In the genomic region with DNA sequence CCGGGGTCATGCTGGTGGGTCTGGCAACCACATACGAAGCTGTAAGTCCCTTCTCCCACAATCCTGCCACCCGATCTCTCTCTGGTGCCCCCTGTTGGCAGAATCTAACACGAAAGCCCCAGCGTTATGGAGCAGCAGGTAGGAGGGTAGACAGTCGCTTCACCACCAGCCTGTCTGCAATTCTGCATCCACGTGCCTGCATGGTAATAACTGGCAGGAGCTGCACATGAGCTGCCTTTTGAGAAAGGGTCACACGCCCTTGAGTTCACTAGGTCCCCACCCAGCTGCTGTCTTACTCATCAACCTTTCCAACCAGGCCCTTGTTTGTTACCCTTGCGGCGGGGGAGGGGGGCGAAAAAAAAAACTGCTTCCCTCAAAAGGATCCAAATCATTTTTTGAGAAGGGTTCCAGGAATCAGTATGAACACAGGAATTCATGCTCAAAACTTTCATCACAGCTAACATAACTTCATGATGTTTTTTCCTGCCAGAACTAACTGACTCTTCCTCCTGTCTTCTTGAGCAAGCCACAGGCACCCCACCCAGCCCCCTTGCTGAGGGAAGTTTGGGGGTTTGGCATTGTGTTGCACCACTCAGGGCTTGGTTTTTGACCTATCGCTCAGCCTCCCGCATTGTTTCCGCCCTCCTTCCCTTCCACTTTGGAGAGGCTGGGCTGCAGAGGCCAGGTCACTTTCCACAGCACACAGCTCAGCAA, we compare ENCODE assay signal across 8 cellular contexts. TPM values are rescaled to one million over a fixed set of nuclear protein-coding genes. Genes with fewer than 3 reads are reported as not detected.
DNase-seq lines count a peak whose midpoint lies in the region; FAIRE-seq and TF ChIP-seq lines count a peak whose summit lies in the region.

No MANE protein-coding gene starts in this region.

- H2BK20ac ChIP-seq in H9 (ENCODE audit: low read depth, low read length, poor library complexity, severe bottlenecking) = no peak overlapping the region

- no peak overlapping the region for H2BK12ac ChIP-seq in H9 (ENCODE audit: insufficient read length, low read depth, low read length)

- peaks cover 6% of the 10 kb centered on the region; the same call in 1 of the 2 replicates for H3K4me1 ChIP-seq in H9 (ENCODE audit: insufficient read depth, low read length)
- peaks cover 10 to 18% of the 10 kb centered on the region in 2 donors for H3K4me1 ChIP-seq in kidney (ENCODE audit: control insufficient read depth in 1 of 2, insufficient read depth in 1 of 2, low read depth in 1 of 2, low read length in 2 of 2)

- H3K36me3 ChIP-seq in brain microvascular endothelial cell (replicated peaks) (no peaks in the 10 kb centered on the region), kidney (ENCODE audit: control insufficient read depth in 1 of 2, insufficient read depth in 2 of 2, low read length in 2 of 2) (no peaks in the 10 kb centered on the region)

- no peaks in the 10 kb centered on the region for H3K79me2 ChIP-seq in H9 (ENCODE audit: insufficient read depth, low read length)

- H3K4me2 ChIP-seq in H9 (ENCODE audit: insufficient read depth, insufficient read length, low read length) = no peak overlapping the region

- H2AFZ ChIP-seq in H9 (ENCODE audit: low read length) = no peak overlapping the region

- in situ Hi-C loops in brain microvascular endothelial cell (cut with HindIII; ENCODE audit: low pct_ligation_motif_present, low sequenced_read_pairs) = no loop called here

- no peaks in the 10 kb centered on the region for H3K9me3 Mint-ChIP-seq in H9

- DNase-seq in CMK (ENCODE audit: low read depth) (peak; percentile 26), H9 (peak; percentile 86), SKM-1 (lab: John Stamatoyannopoulos, UW; ENCODE audit: unreplicated experiment) (peak; percentile 29), brain microvascular endothelial cell (peak; percentile 52), kidney (peak; percentile 84), NCI-H2107 (lab: John Stamatoyannopoulos, UW) (no peak), HPDE6-E6E7 (ENCODE audit: extremely low spot score) (no peak)
- DNase-seq in stimulated activated CD4-positive, alpha-beta T cell treated with anti-CD3 and anti-CD28 coated beads, Interleukin-4, amount 100 ng/mL, for 4 hours = peak; percentile 14 to 34

- no peak overlapping the region for H3K4me3 ChIP-seq in brain microvascular endothelial cell (ENCODE audit: low read depth, low read length)
- no peak overlapping the region for H3K4me3 ChIP-seq in kidney (ENCODE audit: low read length in 2 of 2)

- no peak overlapping the region for H3K18ac ChIP-seq in H9 (ENCODE audit: insufficient read length, low read depth, low read length)

- no peak overlapping the region for H3K27ac ChIP-seq in H9 (ENCODE audit: insufficient read length, low read depth, low read length)
- no peak overlapping the region for H3K27ac ChIP-seq in brain microvascular endothelial cell
- H3K27ac ChIP-seq in kidney (ENCODE audit: low read depth in 2 of 2, low read length in 2 of 2) = no peak overlapping the region

- intact Hi-C loops in kidney (cut with DNase I) = no loop called here

- no peak overlapping the region for H3K56ac ChIP-seq in H9 (ENCODE audit: insufficient read length, low read depth, low read length)

- no peak for FAIRE-seq in kidney (lab: Jason Lieb, UNC)

- H3K23ac ChIP-seq in H9 (ENCODE audit: insufficient read length, low read depth, low read length) = no peak overlapping the region

- H3K23me2 ChIP-seq in H9 (ENCODE audit: insufficient read length, low read depth, low read length, poor library complexity, severe bottlenecking) = no peaks in the 10 kb centered on the region

- H2BK15ac ChIP-seq in H9 (ENCODE audit: low read depth, low read length) = no peak overlapping the region

- no peak overlapping the region for H2BK120ac ChIP-seq in H9 (ENCODE audit: low read depth, low read length, poor library complexity, severe bottlenecking)

- H3K4me1 Mint-ChIP-seq in H9 = peaks cover 21 to 22% of the 10 kb centered on the region in 2 experiments

- no CpG with 5 or more reads among the region's 14 CpGs for WGBS in H9 (ENCODE audit: extremely low coverage, insufficient read length, low lambda C conversion rate)

- H4K8ac ChIP-seq in H9 (replicated peaks; ENCODE audit: insufficient read length, low read depth, low read length) = no peak overlapping the region

- H3T11ph ChIP-seq in H9 (ENCODE audit: low read length) = no peak overlapping the region

- H3K9me3 ChIP-seq in H9 (ENCODE audit: control insufficient read depth, low read depth, low read length) (no peaks in the 10 kb centered on the region), kidney (ENCODE audit: control insufficient read depth in 1 of 2, low read length in 2 of 2) (no peaks in the 10 kb centered on the region)

- H2AK5ac ChIP-seq in H9 (ENCODE audit: insufficient read length, low read length) = no peak overlapping the region

- no peak overlapping the region for H4K91ac ChIP-seq in H9 (ENCODE audit: insufficient read length, low read depth, low read length)

- H3K27ac Mint-ChIP-seq in H9 = no peak overlapping the region

- H3K27me3 Mint-ChIP-seq in H9 (ENCODE audit: low read depth) = peaks cover 99% of the 10 kb centered on the region

- no peaks in the 10 kb centered on the region for H3K79me1 ChIP-seq in H9 (ENCODE audit: insufficient read depth, low read depth, low read length, poor library complexity, severe bottlenecking)

- H3K36me3 Mint-ChIP-seq in H9 (ENCODE audit: insufficient read depth in 1 of 3, low read depth in 3 of 3) = no peaks in the 10 kb centered on the region

- H3K27me3 ChIP-seq in H9 (ENCODE audit: insufficient read depth, low read length) (no peaks in the 10 kb centered on the region; the same call in 1 of the 2 replicates), brain microvascular endothelial cell (replicated peaks) (no peaks in the 10 kb centered on the region)

- H3K4me3 Mint-ChIP-seq in H9 = no peak overlapping the region

- no peak overlapping the region for H3K4ac ChIP-seq in H9 (ENCODE audit: low read depth, low read length)

- H4K5ac ChIP-seq in H9 (ENCODE audit: insufficient read length, low read depth, low read length) = no peak overlapping the region

- TF ChIP-seq CTCF in H9 (conservative IDR thresholded peaks at IDR 0.05) = peak; percentile 76
- peak; percentile 51 for TF ChIP-seq CTCF in brain microvascular endothelial cell (IDR thresholded peaks at IDR 0.05; ENCODE audit: low read depth, low read length, missing control alignments)
- peak; percentile 34 for TF ChIP-seq CTCF in kidney (IDR thresholded peaks at IDR 0.05; ENCODE audit: borderline replicate concordance, extremely low read depth, insufficient read depth)

- H2BK5ac ChIP-seq in H9 (ENCODE audit: insufficient read length, low read length) = no peak overlapping the region

- no peak overlapping the region for H3K14ac ChIP-seq in H9 (ENCODE audit: insufficient read depth, low read length)

- H4K20me1 ChIP-seq in H9 (ENCODE audit: control insufficient read depth, insufficient read depth, insufficient read length) = no peaks in the 10 kb centered on the region

- H3K9ac ChIP-seq in H9 (ENCODE audit: extremely low read depth, insufficient read length, low read length) = no peak overlapping the region
- no peak overlapping the region for H3K9ac ChIP-seq in kidney (ENCODE audit: low read length in 2 of 2)

RNA-seq across cellular contexts. Expression of a gene that starts 19.6 kb away (rescaled TPM):
- not detected in 2 replicates for total RNA-seq in H9 (2021)
- 111 TPM for total RNA-seq in kidney
- 3.4 TPM for polyA plus RNA-seq in kidney (ENCODE audit: insufficient read depth, low read depth, low replicate concordance)

Comparison
In these comparisons a context has a peak if more than half of its experiments do, and no peak if none do; other contexts are left out.
1. DNase-seq: peak in CMK (single experiment), H9 (single experiment), SKM-1 (single experiment), brain microvascular endothelial cell (single experiment), kidney (single experiment) and stimulated activated CD4-positive, alpha-beta T cell treated with anti-CD3 and anti-CD28 coated beads, Interleukin-4, amount 100 ng/mL, for 4 hours (2 of 2); none in NCI-H2107 (single experiment) and HPDE6-E6E7 (single experiment).
2. RNA of a gene that starts 19.6 kb away (total RNA-seq): 111 TPM in kidney (single experiment); not detected in H9; every median in the first group is over 100 times any median in the second.
3. Peak in every context shown above with its lines, with median percentiles within 50 percentile points of each other: CTCF ChIP-seq.